In the genomic region with DNA sequence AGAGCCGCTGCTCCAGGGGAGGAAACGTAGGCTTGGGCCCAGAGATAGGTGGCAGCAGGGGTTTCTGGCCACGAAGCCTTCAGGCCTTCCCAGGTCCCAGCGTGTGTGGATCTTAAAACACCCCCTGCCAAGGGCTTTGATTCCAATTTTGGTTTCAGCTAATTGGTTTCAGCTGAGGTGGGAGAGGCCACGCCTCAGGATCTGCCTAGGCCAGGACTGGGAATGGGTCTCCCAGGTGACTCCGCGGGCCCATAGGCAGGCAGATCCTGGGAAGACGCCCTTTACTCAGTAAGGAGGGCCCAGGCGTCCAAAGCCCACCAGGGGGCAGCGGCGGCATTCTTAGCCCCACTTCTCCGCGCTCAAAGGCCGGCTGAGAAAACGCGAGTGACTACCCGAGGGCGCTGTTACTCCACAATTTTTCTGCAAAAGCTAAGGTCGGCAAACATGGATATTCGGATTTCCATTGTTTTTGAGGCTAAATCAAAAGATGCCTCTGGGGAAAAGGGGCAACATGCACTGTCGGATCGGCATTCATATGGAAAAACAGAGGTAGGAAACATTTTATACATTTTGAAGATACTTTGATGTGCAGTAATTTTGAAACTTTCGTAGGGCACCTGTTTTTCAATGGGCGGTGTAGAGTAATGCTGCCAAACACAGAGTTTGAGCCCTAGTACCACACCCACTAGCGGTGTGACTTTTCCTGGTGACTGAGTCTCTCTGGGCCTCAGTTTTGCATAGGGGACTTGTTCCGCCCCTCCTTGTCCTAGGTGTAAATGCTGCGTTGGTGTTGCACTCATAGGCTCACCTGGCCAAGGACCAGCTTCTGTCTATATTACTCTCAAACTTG, we compare ENCODE assay signal across 8 cellular contexts. TPM values are rescaled to one million over a fixed set of nuclear protein-coding genes. Genes with fewer than 3 reads are reported as not detected.
DNase-seq lines count a peak whose midpoint lies in the region; ATAC-seq, FAIRE-seq and TF ChIP-seq lines count a peak whose summit lies in the region.

No MANE protein-coding gene starts in this region.

- H3K27me3 ChIP-seq in astrocyte (ENCODE audit: insufficient read depth, low read length) (no peaks in the 10 kb centered on the region), gastrocnemius medialis (no peaks in the 10 kb centered on the region)

- H2AFZ ChIP-seq in astrocyte (ENCODE audit: low read depth, low read length): no peak overlapping the region

- H3K4me3 ChIP-seq in astrocyte (ENCODE audit: insufficient read depth, low read depth, low read length) (no peak overlapping the region), gastrocnemius medialis (peak overlapping the region in 2 of 4 donors; percentile 10 to 48)

- no peaks in the 10 kb centered on the region for H3K27me3 Mint-ChIP-seq in astrocyte (ENCODE audit: low read depth, unreplicated experiment)

- intact Hi-C loops in gastrocnemius medialis (cut with DNase I; ENCODE audit: low total_unique reads): loop anchor here (1.0 to 5.0 kb wide), 6 partner anchors 36 to 399 kb away; a partner anchor contains a TSS

- H3K27ac Mint-ChIP-seq in astrocyte (ENCODE audit: unreplicated experiment): no peak overlapping the region

- no peaks in the 10 kb centered on the region for H3K36me3 Mint-ChIP-seq in astrocyte (ENCODE audit: low read depth, unreplicated experiment)

- DNase-seq in NCI-H128 (lab: John Stamatoyannopoulos, UW; ENCODE audit: unreplicated experiment) (peak; percentile 11), T-helper 9 cell (peak; percentile 36), astrocyte (ENCODE audit: low read depth) (peak; percentile 66), hippocampal formation (lab: John Stamatoyannopoulos, UW) (peak; percentile 73 to 79), gastrocnemius medialis (peak; percentile 68 to 78), 8988T (no peak)

- no peaks in the 10 kb centered on the region for H3K9me3 ChIP-seq in astrocyte (ENCODE audit: insufficient read depth, low read depth, low read length)
- no peaks in the 10 kb centered on the region for H3K9me3 ChIP-seq in gastrocnemius medialis

- in situ Hi-C loops in gastrocnemius medialis (cut with MboI; ENCODE audit: low sequenced_read_pairs in 4 of 4): loop anchor here in 2 of 4 donors (5.0 to 25.0 kb wide), 5 partner anchors 89 to 579 kb away; a partner anchor contains a TSS

- H3K4me1 ChIP-seq in astrocyte (ENCODE audit: insufficient read depth, low read length) (peaks cover 13% of the 10 kb centered on the region), gastrocnemius medialis (peaks cover 7 to 16% of the 10 kb centered on the region in 2 donors)

- no peaks in the 10 kb centered on the region for H3K36me3 ChIP-seq in astrocyte (ENCODE audit: insufficient read depth, low read length)
- no peaks in the 10 kb centered on the region for H3K36me3 ChIP-seq in gastrocnemius medialis

- ATAC-seq in GM18499 (IDR thresholded peaks at IDR 0.05; ENCODE audit: insufficient read depth, unreplicated experiment) (peak; percentile 58), HG02870 (IDR thresholded peaks at IDR 0.05; ENCODE audit: unreplicated experiment) (peak; percentile 88), gastrocnemius medialis (peak; percentile 93 to 99)

- peak; percentile 91 for TF ChIP-seq CTCF in astrocyte (IDR thresholded peaks at IDR 0.05; ENCODE audit: insufficient read depth, low read depth, low read length)
- peak; percentile 92 to 99 (median 95) for TF ChIP-seq CTCF in gastrocnemius medialis (IDR thresholded peaks at IDR 0.05 in 4 of 5, conservative IDR thresholded peaks at IDR 0.05 in 1 of 5)

- H3K27ac ChIP-seq in astrocyte (ENCODE audit: low read depth, low read length) (no peak overlapping the region), gastrocnemius medialis (no peak overlapping the region)

- H3K9me3 Mint-ChIP-seq in astrocyte (ENCODE audit: unreplicated experiment): no peaks in the 10 kb centered on the region

- peak; percentile 17 for FAIRE-seq in astrocyte (lab: Jason Lieb, UNC)

- peak overlapping the region; percentile 37 for H3K9ac ChIP-seq in astrocyte (ENCODE audit: low read length)

- TF ChIP-seq POLR2A in gastrocnemius medialis (IDR thresholded peaks at IDR 0.05): no peak

- no peaks in the 10 kb centered on the region for H4K20me1 ChIP-seq in astrocyte (ENCODE audit: insufficient read depth, low read length)

- H3K4me3 Mint-ChIP-seq in astrocyte (ENCODE audit: unreplicated experiment): no peak overlapping the region

- H3K4me2 ChIP-seq in astrocyte (ENCODE audit: low read length): peak overlapping the region; percentile 59

- H3K4me1 Mint-ChIP-seq in astrocyte (ENCODE audit: low read depth, unreplicated experiment): peaks cover 10% of the 10 kb centered on the region

- no peaks in the 10 kb centered on the region for H3K79me2 ChIP-seq in astrocyte (ENCODE audit: insufficient read depth, low read length)

RNA-seq across cellular contexts. Expression of a gene that starts 31.8 kb away (rescaled TPM):
- 36.4 and 38.4 TPM in 2 replicates for total RNA-seq in astrocyte
- 1 to 10 TPM; 4.3 to 6.4 (median 5.4) TPM for total RNA-seq in gastrocnemius medialis

RNA-seq across cellular contexts. Expression of a gene that starts 48.8 kb away (rescaled TPM):
- 42.4 and 44.5 TPM in 2 replicates for total RNA-seq in astrocyte
- 10 to 100 TPM; 11.1 to 20.8 (median 16.5) TPM for total RNA-seq in gastrocnemius medialis
